ENCODE assay signal across 10 cellular contexts in the genomic region with DNA sequence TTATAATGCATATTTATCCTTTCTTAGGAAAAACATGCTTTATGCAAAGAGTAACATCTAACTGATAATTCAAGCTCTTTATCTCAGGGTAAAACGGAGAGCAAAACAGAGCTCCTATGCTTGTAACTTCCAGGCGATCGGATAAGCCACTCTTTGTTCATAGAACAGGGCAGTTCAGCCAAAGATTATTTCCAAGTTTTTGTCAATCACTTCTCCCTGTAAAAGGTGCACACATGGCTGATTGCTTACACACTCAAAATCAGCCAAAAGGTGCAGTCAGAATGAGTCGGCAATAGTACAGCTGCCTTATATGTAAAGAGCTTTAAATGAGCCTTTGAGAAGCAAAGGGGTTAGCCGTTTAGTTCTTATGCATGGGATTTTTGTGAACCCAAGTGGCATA.
"Had no signal": no experiment of that assay in that cellular context is flagged by ENCODE, and none has a peak within 500 bp of the region (broad histone marks: within the 10 kb centered on the region; RNA-seq: fewer than 3 reads in every experiment).

No MANE protein-coding gene starts in this region.

- H3K9me3 Mint-ChIP-seq: activated naive CD4-positive, alpha-beta T cell treated with anti-CD3 and anti-CD28 coated beads, Interleukin-2, amount 50 U/mL, for 72 hours had no signal

- H3K4me1 ChIP-seq: esophagus muscularis mucosa, parathyroid adenoma had no signal

- H3K4me1 Mint-ChIP-seq: nephron had no signal

- H3K27ac ChIP-seq: esophagus muscularis mucosa, parathyroid adenoma, skin epidermis had no signal

- H3K36me3 Mint-ChIP-seq: activated naive CD4-positive, alpha-beta T cell treated with anti-CD3 and anti-CD28 coated beads, Interleukin-2, amount 50 U/mL, for 72 hours had no signal

- H3K27ac Mint-ChIP-seq: activated naive CD4-positive, alpha-beta T cell treated with anti-CD3 and anti-CD28 coated beads, Interleukin-2, amount 50 U/mL, for 72 hours; nephron had no signal

- H2AFZ ChIP-seq: parathyroid adenoma had no signal

- H3K9ac ChIP-seq: parathyroid adenoma had no signal

- DNase-seq: activated effector memory CD4-positive, alpha-beta T cell treated with Interleukin-2 at 50 U/mL for 16 hours; activated T-cell treated with anti-CD3 and anti-CD28 coated beads, Interleukin-2, amount 50 U/mL, for 1 hour; mammary epithelial cell; trophoblast cell had no signal

- ATAC-seq: activated naive CD4-positive, alpha-beta T cell treated with anti-CD3 and anti-CD28 coated beads, Interleukin-2, amount 50 U/mL, for 72 hours; left lobe of liver had no signal

- H3K4me3 ChIP-seq: esophagus muscularis mucosa, skin epidermis had no signal

- H3K4me3 Mint-ChIP-seq: nephron had no signal

- H3K36me3 ChIP-seq: esophagus muscularis mucosa had no signal

- H3K79me2 ChIP-seq: parathyroid adenoma had no signal

- H3K27me3 ChIP-seq: esophagus muscularis mucosa had no signal
